Comparison of ENCODE assay signal across 21 cellular contexts in the genomic region with DNA sequence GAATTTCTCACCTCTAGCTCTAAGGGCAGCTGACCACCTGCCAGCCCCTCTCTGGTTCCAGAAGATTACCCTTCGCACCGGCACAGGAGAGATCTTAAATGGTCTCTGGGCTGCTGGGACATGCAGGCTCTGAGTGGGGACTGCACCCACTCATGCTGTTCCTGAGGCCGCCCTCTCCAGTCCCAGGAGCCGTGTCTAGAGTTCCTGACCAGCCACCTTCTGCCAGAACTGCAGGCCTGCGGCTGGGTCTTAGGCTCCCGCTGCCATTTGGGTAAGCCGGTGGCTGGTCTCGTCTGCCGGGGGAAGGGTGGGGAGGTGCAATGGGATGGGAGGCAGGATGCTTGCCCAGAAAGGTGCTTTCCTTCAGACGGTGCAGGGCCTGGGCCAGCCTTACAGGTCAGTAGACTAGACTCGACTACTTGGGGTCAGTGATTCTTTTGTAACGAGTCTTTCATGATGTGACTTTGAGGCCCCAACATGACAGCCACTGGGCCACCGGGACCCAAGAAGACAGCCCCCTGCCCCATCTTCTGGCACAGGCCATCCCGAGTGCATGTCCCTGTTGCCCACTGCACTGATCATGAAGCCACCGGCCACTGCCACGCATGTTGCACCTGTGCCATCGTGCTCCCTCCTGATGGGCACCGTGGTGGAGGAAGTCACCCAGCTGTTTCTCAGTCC. TPM values are rescaled to one million over a fixed set of nuclear protein-coding genes. Genes with fewer than 3 reads are reported as not detected.
"Had no signal": no experiment of that assay in that cellular context is flagged by ENCODE, and none has a peak within 500 bp of the region (broad histone marks: within the 10 kb centered on the region; RNA-seq: fewer than 3 reads in every experiment).

No MANE protein-coding gene starts in this region.

- H2AFZ ChIP-seq: neural progenitor cell had no signal

- H3K36me3 Mint-ChIP-seq: naive B cell had no signal

- H3K9ac ChIP-seq: neural progenitor cell had no signal

- H3K4me2 ChIP-seq: neural progenitor cell had no signal

- H3K27me3 ChIP-seq: foreskin keratinocyte, left lung, neural progenitor cell, ovary, tibial artery had no signal

- H3K27ac ChIP-seq: foreskin keratinocyte, left lung, neural progenitor cell, ovary, tibial artery had no signal

- H3K4me1 ChIP-seq: left lung, neural progenitor cell had no signal

- H3K27ac Mint-ChIP-seq: activated naive CD4-positive, alpha-beta T cell treated with anti-CD3 and anti-CD28 coated beads for 36 hours; naive B cell had no signal

- H3K9me3 Mint-ChIP-seq: activated naive CD4-positive, alpha-beta T cell treated with anti-CD3 and anti-CD28 coated beads for 36 hours; brain; naive B cell had no signal

- ATAC-seq: foreskin keratinocyte, left lung, mucosa of descending colon had no signal

- H3K9me3 ChIP-seq: left lung, mucosa of descending colon, ovary, tibial artery had no signal

- H3K27me3 Mint-ChIP-seq: brain had no signal

- FAIRE-seq: colon, keratinocyte, urothelium cell line had no signal

- H3K36me3 ChIP-seq: neural progenitor cell, ovary had no signal

- H3K4me3 ChIP-seq: left lung, mucosa of descending colon, neural progenitor cell, ovary, tibial artery had no signal

- H3K4me3 Mint-ChIP-seq: activated naive CD4-positive, alpha-beta T cell treated with anti-CD3 and anti-CD28 coated beads for 36 hours; brain; neural progenitor cell had no signal

- DNase-seq: activated CD4-positive, alpha-beta T cell treated with anti-CD3 and anti-CD28 coated beads, Interleukin-2, amount 50 U/mL, for 1 hour; activated CD4-positive, CD25-positive, alpha-beta regulatory T cell; activated naive CD4-positive, alpha-beta T cell treated with anti-CD3 and anti-CD28 coated beads for 36 hours; central memory CD4-positive, alpha-beta T cell; foreskin keratinocyte; mucosa of descending colon; naive B cell; stimulated activated CD8-positive, alpha-beta memory T cell treated with anti-CD3 and anti-CD28 coated beads, Interleukin-4, amount 100 ng/mL, for 48 hours; stimulated activated naive CD4-positive, alpha-beta T cell; T-helper 1 cell; T-helper 9 cell; tibial artery had no signal

RNA-seq across cellular contexts. Expression of a gene that starts 50.9 kb away (rescaled TPM):
- total RNA-seq: activated naive CD4-positive, alpha-beta T cell treated with anti-CD3 and anti-CD28 coated beads for 36 hours; epithelial cell of proximal tubule; foreskin keratinocyte; pulmonary artery endothelial cell had no signal
- polyA plus RNA-seq: foreskin keratinocyte, keratinocyte had no signal
